9 cellular contexts compared by ENCODE assay signal in the genomic region with DNA sequence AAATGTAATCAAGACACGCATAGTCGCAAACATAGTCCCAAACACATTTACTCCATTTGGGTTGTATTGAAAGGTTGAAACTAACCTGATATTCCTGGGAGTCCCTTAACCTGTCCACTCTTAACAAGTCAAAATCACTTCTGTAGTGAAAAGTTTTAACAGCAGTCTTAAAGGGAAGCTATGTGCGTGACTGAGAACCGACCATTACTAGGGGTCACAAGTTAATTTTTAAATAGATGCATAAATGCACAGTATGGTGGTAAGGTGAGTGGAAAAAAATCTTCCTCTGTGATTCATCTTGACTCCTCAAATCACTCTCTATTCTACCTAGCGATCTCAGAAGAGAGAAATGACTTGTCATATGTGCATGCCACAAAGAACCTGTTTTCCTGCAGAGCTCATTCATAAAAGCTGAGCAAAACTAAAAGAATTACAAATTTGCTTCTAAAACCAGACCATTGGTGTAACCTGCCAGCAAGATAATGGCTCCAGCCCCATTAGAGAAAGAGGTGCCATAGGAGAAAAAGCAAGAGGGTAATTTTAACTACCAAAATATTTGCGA. TPM values are rescaled to one million over a fixed set of nuclear protein-coding genes. Genes with fewer than 3 reads are reported as not detected.
DNase-seq lines count a peak whose midpoint lies in the region; ATAC-seq and TF ChIP-seq lines count a peak whose summit lies in the region.
"Had no signal": no experiment of that assay in that cellular context is flagged by ENCODE, and none has a peak within 500 bp of the region (broad histone marks: within the 10 kb centered on the region; RNA-seq: fewer than 3 reads in every experiment).

No MANE protein-coding gene starts in this region.

- H3K4me1 ChIP-seq in mucosa of descending colon (ENCODE audit: low read depth) (no peaks in the 10 kb centered on the region), prostate gland (replicated peaks) (no peaks in the 10 kb centered on the region)
- H3K4me1 ChIP-seq: pancreas had no signal

- TF ChIP-seq POLR2A in prostate gland (IDR thresholded peaks at IDR 0.05) = no peak

- no peak overlapping the region for H3K4me3 ChIP-seq in mucosa of descending colon
- H3K4me3 ChIP-seq in prostate gland = no peak overlapping the region
- H3K4me3 ChIP-seq: pancreas had no signal

- H3K9me3 ChIP-seq in mucosa of descending colon (no peaks in the 10 kb centered on the region), prostate gland (no peaks in the 10 kb centered on the region)
- H3K9me3 ChIP-seq: pancreas had no signal

- TF ChIP-seq CTCF in mucosa of descending colon (IDR thresholded peaks at IDR 0.05) (no peak), prostate gland (IDR thresholded peaks at IDR 0.05) (no peak)

- no peaks in the 10 kb centered on the region for H3K27me3 ChIP-seq in prostate gland (replicated peaks; ENCODE audit: insufficient read depth)
- H3K27me3 ChIP-seq: pancreas had no signal

- DNase-seq in mucosa of descending colon (no peak), prostate gland (ENCODE audit: low spot score) (no peak), globus pallidus (ENCODE audit: low spot score) (no peak), COR-L47 (lab: John Stamatoyannopoulos, UW) (no peak)
- DNase-seq: H9, pancreas had no signal

- intact Hi-C loops in mucosa of descending colon (cut with DNase I, micrococcal nuclease) (no loop called here), prostate gland (cut with DNase I) (no loop called here)

- peak; percentile 73 for ATAC-seq in GM18861 (IDR thresholded peaks at IDR 0.05; ENCODE audit: unreplicated experiment)
- ATAC-seq in GM21529 (IDR thresholded peaks at IDR 0.05; ENCODE audit: unreplicated experiment) = peak; percentile 71
- peak; percentile 70 for ATAC-seq in HG03442 (IDR thresholded peaks at IDR 0.05; ENCODE audit: unreplicated experiment)
- ATAC-seq in mucosa of descending colon = peak; percentile 41
- ATAC-seq: pancreas had no signal

- H3K27ac ChIP-seq in prostate gland = no peak overlapping the region
- H3K27ac ChIP-seq: pancreas had no signal

- WGBS in prostate gland = 75% methylated on average over 6 of the region's 6 CpGs

- H3K36me3 ChIP-seq in mucosa of descending colon (ENCODE audit: low read depth) (no peaks in the 10 kb centered on the region), prostate gland (no peaks in the 10 kb centered on the region)
- H3K36me3 ChIP-seq: pancreas had no signal

RNA-seq across cellular contexts. Expression of a gene that starts 4.8 kb away (rescaled TPM):
- total RNA-seq in mucosa of descending colon = 10 to 100 TPM in 1 of 3 donors, 1 to 10 TPM in 2; 4.5 to 11.5 (median 6.9) TPM
- not detected for total RNA-seq in prostate gland
- total RNA-seq: H9 had no signal

RNA-seq across cellular contexts. Expression of a gene that starts 13.8 kb away (rescaled TPM):
- total RNA-seq in mucosa of descending colon (100 to 1,000 TPM in 1 of 3 donors, 10 to 100 TPM in 2; 64.6 to 150 (median 70.4) TPM), prostate gland (100 to 1,000 TPM in 1 of 2 donors, 10 to 100 TPM in 1; 71.2 to 113 TPM)

RNA-seq across cellular contexts. Expression of a gene that starts 39.1 kb away (rescaled TPM):
- not detected for total RNA-seq in mucosa of descending colon
- not detected for total RNA-seq in prostate gland
- total RNA-seq: H9, pancreas had no signal

RNA-seq across cellular contexts. Expression of a gene that starts 56.9 kb away (rescaled TPM):
- total RNA-seq in mucosa of descending colon (10 to 100 TPM; 16.2 to 17.9 (median 17.6) TPM), prostate gland (10 to 100 TPM; 25.3 to 25.6 TPM)

Comparison
In these comparisons a context has a peak if more than half of its experiments do, and no peak if none do; other contexts are left out.
1. RNA of a gene that starts 4.8 kb away (total RNA-seq): 4.5 to 11.5 TPM in mucosa of descending colon; not detected in prostate gland; every median in the first group is over 4 times any median in the second.
2. Peak in every context shown above with its lines, with median percentiles within 50 percentile points of each other: ATAC-seq.